In the genomic region with DNA sequence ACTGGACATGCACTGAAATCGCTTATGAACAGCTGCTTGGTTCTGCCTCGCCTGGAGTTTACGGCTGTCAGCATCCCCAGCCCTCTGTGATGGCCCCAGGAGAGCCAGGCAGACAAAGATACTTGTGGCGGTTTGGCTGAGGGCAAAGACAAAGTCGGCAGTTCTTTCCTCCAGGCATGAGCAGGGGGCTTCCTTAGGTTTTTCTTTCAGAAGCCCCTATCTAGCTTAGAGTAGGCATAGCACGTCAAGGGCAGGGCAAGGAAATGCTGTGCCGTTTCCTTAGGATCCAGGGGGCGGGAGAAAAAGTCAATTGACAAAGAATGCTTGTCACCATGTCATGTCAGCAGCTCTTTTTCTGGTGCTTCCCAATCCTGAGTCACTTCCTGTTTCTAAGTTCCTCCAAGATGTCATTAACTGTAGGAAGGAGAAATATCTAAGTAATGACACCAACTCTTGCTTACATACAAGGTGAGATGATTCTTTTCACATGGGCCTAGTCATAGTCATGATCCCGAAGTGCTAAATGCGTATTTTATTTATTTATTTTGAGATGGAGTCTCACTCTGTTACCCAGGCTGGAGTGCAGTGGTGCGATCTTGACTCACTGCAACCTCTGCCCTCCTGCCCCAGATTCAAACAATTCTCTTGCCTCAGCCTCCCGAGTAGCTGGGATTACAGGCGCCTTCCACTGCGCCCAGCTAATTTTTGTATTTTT, we compare ENCODE assay signal across 8 cellular contexts. TPM values are rescaled to one million over a fixed set of nuclear protein-coding genes. Genes with fewer than 3 reads are reported as not detected.
A peak's percentile ranks its signal among the peaks of the same experiment; 100 is the strongest.
DNase-seq lines count a peak whose midpoint lies in the region; TF ChIP-seq lines count a peak whose summit lies in the region.

No MANE protein-coding gene starts in this region.

- TF ChIP-seq CTCF in parathyroid adenoma (IDR thresholded peaks at IDR 0.05) (no peak), hepatocyte (IDR thresholded peaks at IDR 0.05; ENCODE audit: poor library complexity) (no peak)

- H3K27me3 ChIP-seq in parathyroid adenoma (ENCODE audit: control insufficient read depth, insufficient read depth, low read length): no peaks in the 10 kb centered on the region
- no peaks in the 10 kb centered on the region for H3K27me3 ChIP-seq in hepatocyte

- no peaks in the 10 kb centered on the region for H3K4me1 ChIP-seq in parathyroid adenoma
- no peaks in the 10 kb centered on the region for H3K4me1 ChIP-seq in hepatocyte (ENCODE audit: insufficient read depth)

- H2AFZ ChIP-seq in parathyroid adenoma: peak overlapping the region; percentile 42
- H2AFZ ChIP-seq in hepatocyte: no peak overlapping the region

- DNase-seq in ELR (ENCODE audit: low read depth) (peak; percentile 100), RKO (ENCODE audit: low spot score) (peak; percentile 100), fibroblast of gingiva (ENCODE audit: low read depth) (peak; percentile 72), cerebellar nuclear complex (lab: John Stamatoyannopoulos, UW) (no peak), hepatocyte (ENCODE audit: low spot score) (no peak), T-helper 9 cell (no peak)
- no peak for DNase-seq in activated CD8-positive, alpha-beta memory T cell treated with anti-CD3 and anti-CD28 coated beads, Interleukin-2, amount 50 U/mL, for 48 hours

- H4K20me1 ChIP-seq in hepatocyte (ENCODE audit: insufficient read depth, poor library complexity, severe bottlenecking): no peaks in the 10 kb centered on the region

- H3K27ac ChIP-seq in parathyroid adenoma: peak overlapping the region; percentile 63
- H3K27ac ChIP-seq in hepatocyte: no peak overlapping the region

- no peak overlapping the region for H3K9ac ChIP-seq in parathyroid adenoma

- H3K36me3 ChIP-seq in parathyroid adenoma (ENCODE audit: control insufficient read depth, insufficient read depth, low read length) (no peaks in the 10 kb centered on the region), hepatocyte (replicated peaks; ENCODE audit: insufficient read depth, low read depth) (no peaks in the 10 kb centered on the region)

- no peaks in the 10 kb centered on the region for H3K9me3 ChIP-seq in parathyroid adenoma (ENCODE audit: control insufficient read depth, low read length)
- H3K9me3 ChIP-seq in hepatocyte (ENCODE audit: low read depth): no peaks in the 10 kb centered on the region

- H3K79me2 ChIP-seq in parathyroid adenoma (no peaks in the 10 kb centered on the region), hepatocyte (no peaks in the 10 kb centered on the region)

- H3K4me2 ChIP-seq in parathyroid adenoma (ENCODE audit: low read length) (no peak overlapping the region), hepatocyte (no peak overlapping the region)

- no peaks in the 10 kb centered on the region for H3K9me2 ChIP-seq in hepatocyte (replicated peaks; ENCODE audit: insufficient read depth)

- 77% methylated on average over 14 of the region's 14 CpGs for WGBS in hepatocyte (ENCODE audit: low lambda C conversion rate, missing lambda C conversion rate)

- H3K4me3 ChIP-seq in parathyroid adenoma (ENCODE audit: low read depth, low read length): no peak overlapping the region
- no peak overlapping the region for H3K4me3 ChIP-seq in hepatocyte

RNA-seq across cellular contexts. Expression of a gene that starts 35.2 kb away (rescaled TPM):
- 9.2 and 11.4 TPM in 2 replicates for total RNA-seq in hepatocyte
- polyA plus RNA-seq in hepatocyte: 6.3 and 7.5 TPM in 2 replicates

RNA-seq across cellular contexts. Expression of a gene that starts 36.1 kb away (rescaled TPM):
- total RNA-seq in hepatocyte: 0.28 and 0.90 TPM in 2 replicates
- polyA plus RNA-seq in hepatocyte: 0.50 and 1.4 TPM in 2 replicates

RNA-seq across cellular contexts. Expression of a gene that starts 52.8 kb away (rescaled TPM):
- total RNA-seq in hepatocyte: not detected in 2 replicates
- 0.57 TPM in 1 of 2 replicates, not detected in the other for polyA plus RNA-seq in hepatocyte

Comparison
In these comparisons a context has a peak if more than half of its experiments do, and no peak if none do; other contexts are left out.
1. DNase-seq: peak in ELR (single experiment), RKO (single experiment) and fibroblast of gingiva (single experiment); none in cerebellar nuclear complex (0 of 2), hepatocyte (single experiment), T-helper 9 cell (single experiment) and activated CD8-positive, alpha-beta memory T cell treated with anti-CD3 and anti-CD28 coated beads, Interleukin-2, amount 50 U/mL, for 48 hours (single experiment).